ENCODE assay signal across 8 cellular contexts in genomic region chr13:48094781-48095502, GRCh38. TPM values are rescaled to one million over a fixed set of nuclear protein-coding genes. Genes with fewer than 3 reads are reported as not detected.
DNase-seq lines count a peak whose midpoint lies in the region; TF ChIP-seq lines count a peak whose summit lies in the region.

TSS of gene MED4 (minus strand) at chr13:48095104. CDS start at chr13:48095078, 26 bp downstream.

- H3K27me3 ChIP-seq in HAP-1 (ENCODE audit: low read depth), result no peaks in the 10 kb centered on the region
- no peaks in the 10 kb centered on the region for H3K27me3 ChIP-seq in MG63
- H3K27me3 ChIP-seq in neural cell (ENCODE audit: insufficient read depth, low read depth, low read length), result no peaks in the 10 kb centered on the region
- no peaks in the 10 kb centered on the region for H3K27me3 ChIP-seq in stomach

- WGBS in stomach, 5 donors, result 8 to 10% (median 9%) methylated on average over 45 to 54 of the region's 54 CpGs

- peaks cover 33% of the 10 kb centered on the region for H3K4me1 ChIP-seq in HAP-1
- peaks cover 12 to 62% (median 36%) of the 10 kb centered on the region in 4 donors for H3K4me1 ChIP-seq in stomach

- no peaks in the 10 kb centered on the region for H4K20me1 ChIP-seq in neural cell (ENCODE audit: insufficient read depth)

- no peaks in the 10 kb centered on the region for H3K9me2 ChIP-seq in neural cell (ENCODE audit: insufficient read depth, low read length)

- no peaks in the 10 kb centered on the region for H3F3A ChIP-seq in neural cell (ENCODE audit: insufficient read depth, low read length, poor library complexity, severe bottlenecking)

- peak in 1 of 4 donors; percentile 76 for TF ChIP-seq POLR2A in stomach (IDR thresholded peaks at IDR 0.05)

- peak; percentile 73 for TF ChIP-seq RAD21 in neural cell (conservative IDR thresholded peaks at IDR 0.05)

- peak within 1 kb of the TSS; percentile 96 for H3K9ac ChIP-seq in neural cell (ENCODE audit: low read length)

- TF ChIP-seq EP300 in neural cell (conservative IDR thresholded peaks at IDR 0.05; ENCODE audit: poor library complexity, severe bottlenecking) (peak; percentile 48), stomach (IDR thresholded peaks at IDR 0.05) (no peak)

- H3K4me3 ChIP-seq in HAP-1 (peak within 1 kb of the TSS; percentile 97), MG63 (peak within 1 kb of the TSS; percentile 96), fibroblast of villous mesenchyme (ENCODE audit: low read depth, low read length) (peak within 1 kb of the TSS; percentile 99), neural cell (ENCODE audit: low read length) (peak within 1 kb of the TSS; percentile 95), stomach (peak within 1 kb of the TSS; percentile 75 to 100 (median 99))

- H3K4me2 ChIP-seq in neural cell (ENCODE audit: low read length), result peak within 1 kb of the TSS; percentile 95

- in situ Hi-C loops in HAP-1 (cut with MboI; ENCODE audit: low sequenced_read_pairs), result no loop called here

- H3K79me2 ChIP-seq in neural cell (replicated peaks; ENCODE audit: insufficient read depth, low read length), result peaks cover 45% of the 10 kb centered on the region

- TF ChIP-seq CTCF in fibroblast of villous mesenchyme (IDR thresholded peaks at IDR 0.05; ENCODE audit: insufficient read depth, low read depth, low read length) (peak; percentile 100), neural cell (IDR thresholded peaks at IDR 0.05; ENCODE audit: poor library complexity, severe bottlenecking) (peak; percentile 100), stomach (IDR thresholded peaks at IDR 0.05) (peak in 6 of 7 experiments; percentile 90 to 100 (median 99))

- intact Hi-C loops in stomach (cut with DNase I; ENCODE audit: low total_unique reads), result loop anchor here (10.0 kb wide), 1 partner anchor 50 kb away; no protein-coding TSS in a partner anchor

- H3K9me3 ChIP-seq in HAP-1, result no peaks in the 10 kb centered on the region; the same call in 1 of the 2 replicates
- no peaks in the 10 kb centered on the region for H3K9me3 ChIP-seq in MG63
- no peaks in the 10 kb centered on the region for H3K9me3 ChIP-seq in neural cell (ENCODE audit: low read length)
- H3K9me3 ChIP-seq in stomach, result no peaks in the 10 kb centered on the region

- peaks cover 3% of the 10 kb centered on the region; the same call in 1 of the 2 replicates for H3K36me3 ChIP-seq in HAP-1 (replicated peaks)
- no peaks in the 10 kb centered on the region; the same call in 1 of the 2 replicates for H3K36me3 ChIP-seq in MG63
- no peaks in the 10 kb centered on the region for H3K36me3 ChIP-seq in neural cell (ENCODE audit: insufficient read depth, low read length)
- no peaks in the 10 kb centered on the region for H3K36me3 ChIP-seq in stomach

- DNase-seq in GF-D8 (lab: John Stamatoyannopoulos, UW) (peak; percentile 81), HAP-1 (ENCODE audit: low spot score in 2 of 2) (peak; percentile 84 to 96), MG63 (peak; percentile 93), SHP77 treated with DMSO at 0.1 percent for 48 hours (lab: John Stamatoyannopoulos, UW) (peak; percentile 59), activated gamma-delta T cell (lab: John Stamatoyannopoulos, UW) (peak; percentile 94), fibroblast of villous mesenchyme (ENCODE audit: low read depth) (peak; percentile 94), stomach (peak; percentile 96)

- peak within 1 kb of the TSS; percentile 91 for H2AFZ ChIP-seq in neural cell (ENCODE audit: low read depth, low read length)

- peak within 1 kb of the TSS; percentile 85 for H3K27ac ChIP-seq in neural cell (ENCODE audit: low read length)
- H3K27ac ChIP-seq in stomach, result peak within 1 kb of the TSS; percentile 78 to 96 (median 86)

TF ChIP-seq in neural cell, 6 proteins besides CTCF, POLR2A, EP300 and RAD21:
- TF ChIP-seq REST (IDR thresholded peaks at IDR 0.05; ENCODE audit: borderline replicate concordance), result peak; percentile 91
- no peak for TF ChIP-seq EZH2 (IDR thresholded peaks at IDR 0.05; ENCODE audit: borderline replicate concordance, insufficient read depth, low read length, poor library complexity, severe bottlenecking)
- TF ChIP-seq POLR2AphosphoS5 (IDR thresholded peaks at IDR 0.05), result peak; percentile 97
- peak; percentile 64 for TF ChIP-seq MXI1 (conservative IDR thresholded peaks at IDR 0.05; ENCODE audit: poor library complexity, severe bottlenecking)
- TF ChIP-seq TAF1 (IDR thresholded peaks at IDR 0.05; ENCODE audit: low read depth), result peak; percentile 93
- peak; percentile 85 for TF ChIP-seq SMC3 (conservative IDR thresholded peaks at IDR 0.05; ENCODE audit: poor library complexity)

RNA-seq across cellular contexts. Expression of gene MED4, which starts in this region (rescaled TPM):
- 11.1 and 42.6 TPM in 2 replicates for total RNA-seq in MG63 (2014; rRNA removed; shearing (Covaris generic); ENCODE audit: low replicate concordance)
- 21.6 and 27.2 TPM in 2 replicates for total RNA-seq in fibroblast of villous mesenchyme
- polyA plus RNA-seq in neural cell, result 81.0 and 87.5 TPM in 2 replicates
- 42.6 and 52.2 TPM in 2 replicates for polyA minus RNA-seq in neural cell
- 10 to 100 TPM in 4 of 5 donors, 1 to 10 TPM in 1; 7.0 to 68.3 (median 25.9) TPM for total RNA-seq in stomach
- 10 to 100 TPM; 39.7 to 66.9 (median 51.1) TPM for polyA plus RNA-seq in stomach

Comparison
In these comparisons a context has a peak if more than half of its experiments do, and no peak if none do; other contexts are left out.
1. Peak in every context shown above with its lines: DNase-seq, H3K4me3 ChIP-seq and H3K27ac ChIP-seq.